27 cellular contexts compared by ENCODE assay signal in genomic region chr5:135106136-135106535, GRCh38.
"Had no signal": no experiment of that assay in that cellular context is flagged by ENCODE, and none has a peak within 500 bp of the region (broad histone marks: within the 10 kb centered on the region; RNA-seq: fewer than 3 reads in every experiment).

No MANE protein-coding gene starts in this region.

- H3K4me1 ChIP-seq: sigmoid colon, thyroid gland had no signal

- H3K27me3 ChIP-seq: esophagus squamous epithelium, ovary, sigmoid colon, stomach, thyroid gland had no signal

- FAIRE-seq: endothelial cell of umbilical vein had no signal

- H3K4me1 Mint-ChIP-seq: immature natural killer cell; memory B cell; stimulated activated effector memory CD8-positive, alpha-beta T cell treated with anti-CD3 and anti-CD28 coated beads, Interleukin-12 subunit alpha, Interleukin-12 subunit beta, amount 100 ng/mL, for 72 hours had no signal

- H3K9me3 Mint-ChIP-seq: immature natural killer cell; memory B cell; natural killer cell treated with Interleukin-12 subunit alpha and Interleukin-12 subunit beta and Interleukin-15 and Interleukin-18, amount 100 ng/mL, for 72 hours; stimulated activated effector memory CD8-positive, alpha-beta T cell treated with anti-CD3 and anti-CD28 coated beads, Interleukin-12 subunit alpha, Interleukin-12 subunit beta, amount 100 ng/mL, for 72 hours had no signal

- H3K27ac Mint-ChIP-seq: immature natural killer cell; memory B cell; natural killer cell treated with Interleukin-12 subunit alpha and Interleukin-12 subunit beta and Interleukin-15 and Interleukin-18, amount 100 ng/mL, for 72 hours; stimulated activated effector memory CD8-positive, alpha-beta T cell treated with anti-CD3 and anti-CD28 coated beads, Interleukin-12 subunit alpha, Interleukin-12 subunit beta, amount 100 ng/mL, for 72 hours had no signal

- H3K4me3 ChIP-seq: coronary artery, esophagus squamous epithelium, lower lobe of right lung, ovary, psoas muscle, sigmoid colon, stomach, thyroid gland had no signal

- H3K36me3 ChIP-seq: esophagus squamous epithelium, lower lobe of right lung, ovary, sigmoid colon, stomach, thyroid gland had no signal

- H3K4me3 Mint-ChIP-seq: immature natural killer cell; memory B cell; natural killer cell treated with Interleukin-12 subunit alpha and Interleukin-12 subunit beta and Interleukin-15 and Interleukin-18, amount 100 ng/mL, for 72 hours; stimulated activated effector memory CD8-positive, alpha-beta T cell treated with anti-CD3 and anti-CD28 coated beads, Interleukin-12 subunit alpha, Interleukin-12 subunit beta, amount 100 ng/mL, for 72 hours had no signal

- ATAC-seq: left ventricle myocardium superior; lower lobe of right lung; natural killer cell treated with Interleukin-12 subunit alpha and Interleukin-12 subunit beta and Interleukin-15 and Interleukin-18, amount 100 ng/mL, for 72 hours; right cardiac atrium; stimulated activated effector memory CD8-positive, alpha-beta T cell treated with anti-CD3 and anti-CD28 coated beads, Interleukin-12 subunit alpha, Interleukin-12 subunit beta, amount 100 ng/mL, for 72 hours had no signal

- H3K36me3 Mint-ChIP-seq: immature natural killer cell; memory B cell; natural killer cell treated with Interleukin-12 subunit alpha and Interleukin-12 subunit beta and Interleukin-15 and Interleukin-18, amount 100 ng/mL, for 72 hours; stimulated activated effector memory CD8-positive, alpha-beta T cell treated with anti-CD3 and anti-CD28 coated beads, Interleukin-12 subunit alpha, Interleukin-12 subunit beta, amount 100 ng/mL, for 72 hours had no signal

- H3K27ac ChIP-seq: coronary artery, lower lobe of right lung, ovary, sigmoid colon, stomach, thyroid gland had no signal

- H3K9me3 ChIP-seq: esophagus squamous epithelium, lower lobe of right lung, ovary, psoas muscle, sigmoid colon, stomach, thyroid gland had no signal

- DNase-seq: dermis blood vessel endothelial cell; effector memory CD4-positive, alpha-beta T cell; erythroblast; esophagus squamous epithelium; foreskin melanocyte; glutamatergic neuron; hypothalamus; immature natural killer cell; islet precursor cell; left ventricle myocardium superior; lower lobe of right lung; nucleus accumbens; ovary; right cardiac atrium; stimulated activated CD4-positive, alpha-beta T cell treated with anti-CD3 and anti-CD28 coated beads, Interleukin-2, amount 100 ng/mL, for 24 hours; stimulated activated CD4-positive, alpha-beta T cell treated with anti-CD3 and anti-CD28 coated beads, Interleukin-4, amount 100 ng/mL, for 24 hours; stimulated activated naive CD4-positive, alpha-beta T cell treated with Interleukin-2 at 50 U/mL for 16 hours; stomach; thyroid gland; trophoblast cell had no signal
